In the genomic region with DNA sequence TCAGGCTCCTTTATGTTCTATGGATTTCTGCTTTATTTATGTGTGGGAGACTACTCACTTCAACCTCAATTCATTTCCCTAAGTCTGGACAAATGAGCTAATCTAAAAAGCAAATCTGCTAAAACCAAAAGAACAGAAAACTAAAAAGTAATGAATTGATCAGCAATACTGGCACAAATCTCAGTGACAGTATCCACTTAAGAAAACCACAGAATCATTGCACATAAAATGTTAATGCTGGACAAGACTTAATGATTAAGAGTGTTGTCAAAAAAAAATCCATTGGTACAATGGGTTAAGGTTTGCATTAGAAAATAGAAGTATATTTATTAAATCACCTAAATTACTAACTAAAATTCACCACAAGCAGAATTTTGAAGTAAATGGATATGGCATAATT, we compare ENCODE assay signal across 23 cellular contexts.
"Had no signal": no experiment of that assay in that cellular context is flagged by ENCODE, and none has a peak within 500 bp of the region (broad histone marks: within the 10 kb centered on the region; RNA-seq: fewer than 3 reads in every experiment).

No MANE protein-coding gene starts in this region.

- H3K4me1 Mint-ChIP-seq: immature natural killer cell; naive B cell; naive thymus-derived CD8-positive, alpha-beta T cell had no signal

- H3K36me3 ChIP-seq: esophagus muscularis mucosa, gastroesophageal sphincter, heart left ventricle, left lung, lower lobe of right lung had no signal

- H2AFZ ChIP-seq: hepatocyte had no signal

- H3K36me3 Mint-ChIP-seq: immature natural killer cell; mesothelial cell of epicardium; naive B cell; naive thymus-derived CD8-positive, alpha-beta T cell had no signal

- FAIRE-seq: endothelial cell of umbilical vein, keratinocyte had no signal

- H3K9me3 ChIP-seq: esophagus muscularis mucosa, gastroesophageal sphincter, heart left ventricle, left lung, lower lobe of right lung, mucosa of descending colon had no signal

- H3K4me2 ChIP-seq: hepatocyte had no signal

- H3K27ac Mint-ChIP-seq: immature natural killer cell; mesothelial cell of epicardium; naive B cell; naive thymus-derived CD8-positive, alpha-beta T cell had no signal

- H3K27ac ChIP-seq: coronary artery, esophagus muscularis mucosa, foreskin keratinocyte, gastroesophageal sphincter, heart left ventricle, hepatocyte, left lung, lower lobe of right lung had no signal

- ATAC-seq: foreskin keratinocyte; gastroesophageal sphincter; heart left ventricle; left cardiac atrium; left lung; left ventricle myocardium superior; lower lobe of right lung; mucosa of descending colon; naive thymus-derived CD8-positive, alpha-beta T cell had no signal

- H3K27me3 ChIP-seq: dorsolateral prefrontal cortex, esophagus muscularis mucosa, foreskin keratinocyte, gastroesophageal sphincter, heart left ventricle, hepatocyte, left lung had no signal

- H3K27me3 Mint-ChIP-seq: naive B cell; naive thymus-derived CD8-positive, alpha-beta T cell had no signal

- H3K4me3 ChIP-seq: coronary artery, dorsolateral prefrontal cortex, esophagus muscularis mucosa, gastroesophageal sphincter, heart left ventricle, hepatocyte, left lung, lower lobe of right lung, mucosa of descending colon had no signal

- H3K9me3 Mint-ChIP-seq: mesothelial cell of epicardium; naive thymus-derived CD8-positive, alpha-beta T cell had no signal

- DNase-seq: dermis blood vessel endothelial cell; dorsolateral prefrontal cortex; effector CD4-positive, alpha-beta T cell; effector memory CD4-positive, alpha-beta T cell; foreskin keratinocyte; heart left ventricle; hypothalamus; immature natural killer cell; left cardiac atrium; left lung; left ventricle myocardium superior; lower lobe of right lung; mesenchymal stem cell; mucosa of descending colon; naive B cell; naive thymus-derived CD8-positive, alpha-beta T cell had no signal

- H3K79me2 ChIP-seq: hepatocyte had no signal

- H3K4me1 ChIP-seq: gastroesophageal sphincter, heart left ventricle, left lung, lower lobe of right lung had no signal

- H3K4me3 Mint-ChIP-seq: immature natural killer cell; mesothelial cell of epicardium; naive B cell; naive thymus-derived CD8-positive, alpha-beta T cell had no signal
